20 cellular contexts compared by ENCODE assay signal in the genomic region with DNA sequence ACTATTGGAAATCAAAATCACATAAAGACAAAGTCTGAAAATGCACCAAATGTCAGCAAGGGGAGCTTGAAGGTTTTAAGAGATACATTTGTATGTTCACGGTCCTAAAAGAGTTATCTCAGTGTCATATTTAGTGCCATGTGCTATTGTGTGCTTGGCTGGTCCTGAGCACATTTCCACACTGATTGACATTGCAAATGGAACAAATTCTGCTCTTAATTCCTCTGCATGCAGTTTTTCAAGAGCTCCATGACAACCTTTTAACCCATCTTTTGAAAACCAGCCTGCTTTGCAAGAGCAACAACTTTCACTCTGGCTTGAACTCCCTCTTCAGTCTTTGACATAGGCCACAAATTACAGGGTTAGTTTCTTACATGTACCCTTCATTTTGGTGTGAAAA.
"Had no signal": no experiment of that assay in that cellular context is flagged by ENCODE, and none has a peak within 500 bp of the region (broad histone marks: within the 10 kb centered on the region; RNA-seq: fewer than 3 reads in every experiment).

No MANE protein-coding gene starts in this region.

- H2AFZ ChIP-seq: parathyroid adenoma had no signal

- DNase-seq: cerebellar nuclear complex; cortex of kidney; effector CD8-positive, alpha-beta T cell; hypothalamus; left ventricle myocardium superior; lower lobe of right lung; naive B cell; right lobe of liver; small intestine; stimulated activated CD4-positive, alpha-beta T cell treated with anti-CD3 and anti-CD28 coated beads, Interleukin-15, amount 100 ng/mL, for 24 hours; stimulated activated CD4-positive, alpha-beta T cell treated with anti-CD3 and anti-CD28 coated beads, Interleukin-2, amount 100 ng/mL, for 48 hours; stimulated activated naive B cell treated with anti-CD40 and anti-IgM and Interleukin-4, amounts not matched to agents 10 μg/mL and 1 μg/mL and 100 μg/mL, for 72 hours; transverse colon; upper lobe of right lung; uterus had no signal

- ATAC-seq: left ventricle myocardium superior; lower lobe of right lung; natural killer cell treated with Interleukin-12 subunit alpha and Interleukin-12 subunit beta and Interleukin-15 and Interleukin-18, amount 100 ng/mL, for 72 hours; right lobe of liver; stimulated activated naive B cell treated with anti-CD40 and anti-IgM and Interleukin-4, amounts not matched to agents 10 μg/mL and 1 μg/mL and 100 μg/mL, for 72 hours; upper lobe of right lung had no signal

- H3K9me3 ChIP-seq: esophagus muscularis mucosa, neutrophil, right lobe of liver, thoracic aorta, transverse colon, upper lobe of right lung had no signal

- H3K79me2 ChIP-seq: parathyroid adenoma had no signal

- H3K27ac ChIP-seq: esophagus muscularis mucosa, lower lobe of right lung, neutrophil, parathyroid adenoma, right lobe of liver, thoracic aorta, transverse colon, upper lobe of right lung, uterus had no signal

- H3K36me3 ChIP-seq: esophagus muscularis mucosa, lower lobe of right lung, neutrophil, thoracic aorta, transverse colon, upper lobe of right lung, uterus had no signal

- H3K27me3 ChIP-seq: esophagus muscularis mucosa, neutrophil, right lobe of liver, transverse colon, upper lobe of right lung, uterus had no signal

- H3K4me1 ChIP-seq: lower lobe of right lung, parathyroid adenoma, transverse colon, upper lobe of right lung, uterus had no signal

- H3K4me3 ChIP-seq: esophagus muscularis mucosa, lower lobe of right lung, right lobe of liver, thoracic aorta, transverse colon, upper lobe of right lung, uterus had no signal

- H3K9ac ChIP-seq: parathyroid adenoma had no signal
